ENCODE assay signal across 14 cellular contexts in genomic region chr3:167167491-167167890, GRCh38.
A peak's percentile ranks its signal among the peaks of the same experiment; 100 is the strongest.
DNase-seq lines count a peak whose midpoint lies in the region; ATAC-seq and TF ChIP-seq lines count a peak whose summit lies in the region.
"Had no signal": no experiment of that assay in that cellular context is flagged by ENCODE, and none has a peak within 500 bp of the region (broad histone marks: within the 10 kb centered on the region; RNA-seq: fewer than 3 reads in every experiment).

No MANE protein-coding gene starts in this region.

- H3K4me3 ChIP-seq in right atrium auricular region (no peak overlapping the region), right cardiac atrium (ENCODE audit: low read length) (no peak overlapping the region), ovary (no peak overlapping the region)
- H3K4me3 ChIP-seq: BLaER1, GM23338 had no signal

- H3K27ac ChIP-seq in right atrium auricular region: peak overlapping the region in 1 of 2 donors; percentile 72
- H3K27ac ChIP-seq in right cardiac atrium (ENCODE audit: low read length): no peak overlapping the region
- H3K27ac ChIP-seq in ovary: no peak overlapping the region
- H3K27ac ChIP-seq: BLaER1 had no signal

- peak; percentile 21 for ATAC-seq in Right ventricle myocardium superior (ENCODE audit: poor library complexity)
- ATAC-seq in right cardiac atrium: peak; percentile 18 to 28
- ATAC-seq in HG02759 (IDR thresholded peaks at IDR 0.05; ENCODE audit: unreplicated experiment): no peak
- ATAC-seq in GM21529 (IDR thresholded peaks at IDR 0.05; ENCODE audit: unreplicated experiment): no peak

- 36% methylated on average over 3 of the region's 3 CpGs for WGBS in right cardiac atrium
- 68 to 75% (median 70%) methylated on average over 3 of the region's 3 CpGs for WGBS in ovary, 3 donors

- TF ChIP-seq POLR2A in ovary (IDR thresholded peaks at IDR 0.05): no peak

- TF ChIP-seq EP300 in ovary (IDR thresholded peaks at IDR 0.05): no peak

- TF ChIP-seq CTCF in right atrium auricular region (IDR thresholded peaks at IDR 0.05) (no peak), ovary (IDR thresholded peaks at IDR 0.05) (no peak)

- no peaks in the 10 kb centered on the region for H3K27me3 ChIP-seq in right atrium auricular region
- H3K27me3 ChIP-seq in right cardiac atrium (ENCODE audit: control insufficient read depth, insufficient read depth): no peaks in the 10 kb centered on the region
- no peaks in the 10 kb centered on the region for H3K27me3 ChIP-seq in ovary
- H3K27me3 ChIP-seq: BLaER1 had no signal

- H3K9me3 ChIP-seq in right atrium auricular region (no peaks in the 10 kb centered on the region), right cardiac atrium (ENCODE audit: control insufficient read depth, low read length) (no peaks in the 10 kb centered on the region), ovary (no peaks in the 10 kb centered on the region)
- H3K9me3 ChIP-seq: BLaER1 had no signal

- peaks cover 0 to 21% of the 10 kb centered on the region in 2 donors for H3K4me1 ChIP-seq in right atrium auricular region
- peaks cover 4% of the 10 kb centered on the region for H3K4me1 ChIP-seq in right cardiac atrium (ENCODE audit: control insufficient read depth, insufficient read depth, low read length)
- no peaks in the 10 kb centered on the region for H3K4me1 ChIP-seq in ovary (ENCODE audit: insufficient read depth)
- H3K4me1 ChIP-seq: BLaER1 had no signal

- H3K36me3 ChIP-seq in right atrium auricular region (no peaks in the 10 kb centered on the region), ovary (no peaks in the 10 kb centered on the region)
- H3K36me3 ChIP-seq: BLaER1 had no signal

- intact Hi-C loops in Right ventricle myocardium superior (cut with DNase I): no loop called here
- intact Hi-C loops in right cardiac atrium (cut with DNase I): no loop called here
- intact Hi-C loops in ovary (cut with DNase I): loop anchor here in 1 of 4 donors (5.0 kb wide), 1 partner anchor 910 kb away; no protein-coding TSS in a partner anchor

- DNase-seq in Right ventricle myocardium superior: no peak
- no peak for DNase-seq in right atrium auricular region (ENCODE audit: low spot score)
- peak; percentile 2 for DNase-seq in astrocyte of the hippocampus (ENCODE audit: low read depth, low spot score)
- DNase-seq in right cardiac atrium: no peak
- no peak for DNase-seq in ovary
- DNase-seq: 8988T; AML-193; CD4-positive, CD25-positive, alpha-beta regulatory T cell; DMS 273 treated with DMSO at 0.1 percent for 48 hours; H7 had no signal

Comparison
In these comparisons a context has a peak if more than half of its experiments do, and no peak if none do; other contexts are left out.
1. ATAC-seq: peak in Right ventricle myocardium superior (single experiment) and right cardiac atrium (2 of 2); none in HG02759 (single experiment) and GM21529 (single experiment).